ENCODE assay signal across 13 cellular contexts in the genomic region with DNA sequence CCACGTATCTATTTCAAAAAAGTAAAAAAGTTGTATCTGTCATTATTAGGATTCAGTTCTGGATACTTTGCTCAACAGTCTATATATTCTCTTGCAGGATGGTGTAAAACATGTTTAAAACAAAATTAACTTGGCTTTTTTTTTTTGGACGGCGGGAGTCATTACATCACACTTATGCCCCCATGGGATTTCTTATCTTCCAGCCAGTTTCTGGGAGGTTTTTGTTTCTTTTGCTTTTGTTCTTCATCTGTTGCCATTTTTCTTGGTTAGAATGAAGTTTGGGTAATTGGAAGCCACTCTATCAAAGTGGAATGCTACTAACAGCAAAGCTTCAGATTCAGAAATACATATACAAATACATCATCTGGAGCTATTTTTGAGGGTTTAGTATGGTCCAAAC. TPM values are rescaled to one million over a fixed set of nuclear protein-coding genes. Genes with fewer than 3 reads are reported as not detected.
DNase-seq lines count a peak whose midpoint lies in the region; ATAC-seq and TF ChIP-seq lines count a peak whose summit lies in the region.
"Had no signal": no experiment of that assay in that cellular context is flagged by ENCODE, and none has a peak within 500 bp of the region (broad histone marks: within the 10 kb centered on the region; RNA-seq: fewer than 3 reads in every experiment).

No MANE protein-coding gene starts in this region.

- H3K36me3 Mint-ChIP-seq in CD8-positive, alpha-beta memory T cell: peaks cover 0 to 12% (median 0%) of the 10 kb centered on the region in 3 donors
- H3K36me3 Mint-ChIP-seq in activated T-helper 17 cell treated with anti-CD3 and anti-CD28 coated beads, Interleukin-2, amount 50 U/mL, for 72 hours (ENCODE audit: low read depth): peaks cover 36% of the 10 kb centered on the region
- no peaks in the 10 kb centered on the region for H3K36me3 Mint-ChIP-seq in immature natural killer cell
- no peaks in the 10 kb centered on the region for H3K36me3 Mint-ChIP-seq in progenitor cell of endocrine pancreas (ENCODE audit: insufficient read depth)

- peak overlapping the region; percentile 98 for H3K27ac ChIP-seq in 22Rv1
- H3K27ac ChIP-seq in CD8-positive, alpha-beta memory T cell (ENCODE audit: low read depth, low read length): peak overlapping the region; percentile 87

- DNase-seq in CD8-positive, alpha-beta memory T cell: no peak
- DNase-seq in immature natural killer cell (no peak), progenitor cell of endocrine pancreas (ENCODE audit: low spot score, unreplicated experiment) (no peak), AG08396 (ENCODE audit: low spot score) (no peak), DMS79 treated with DMSO at 0.1 percent for 48 hours (lab: John Stamatoyannopoulos, UW) (no peak)
- no peak for DNase-seq in effector CD4-positive, alpha-beta T cell
- DNase-seq: activated CD4-positive, CD25-positive, alpha-beta regulatory T cell; C1 segment of cervical spinal cord; effector CD8-positive, alpha-beta T cell; NCI-H446 had no signal

- H3K4me1 Mint-ChIP-seq in CD8-positive, alpha-beta memory T cell: peaks cover 23 to 42% (median 38%) of the 10 kb centered on the region in 3 donors
- H3K4me1 Mint-ChIP-seq in activated T-helper 17 cell treated with anti-CD3 and anti-CD28 coated beads, Interleukin-2, amount 50 U/mL, for 72 hours: peaks cover 20% of the 10 kb centered on the region
- peaks cover 36 to 42% of the 10 kb centered on the region in 2 donors for H3K4me1 Mint-ChIP-seq in immature natural killer cell
- H3K4me1 Mint-ChIP-seq in progenitor cell of endocrine pancreas (ENCODE audit: low read depth): peaks cover 17% of the 10 kb centered on the region

- POLR2A ChIA-PET in CD8-positive, alpha-beta memory T cell (lab: Charles Lee): no interaction called here

- H3K9me3 Mint-ChIP-seq in CD8-positive, alpha-beta memory T cell: no peaks in the 10 kb centered on the region
- no peaks in the 10 kb centered on the region for H3K9me3 Mint-ChIP-seq in activated T-helper 17 cell treated with anti-CD3 and anti-CD28 coated beads, Interleukin-2, amount 50 U/mL, for 72 hours
- no peaks in the 10 kb centered on the region for H3K9me3 Mint-ChIP-seq in immature natural killer cell
- no peaks in the 10 kb centered on the region for H3K9me3 Mint-ChIP-seq in progenitor cell of endocrine pancreas (ENCODE audit: low read depth)

- H3K4me3 Mint-ChIP-seq in CD8-positive, alpha-beta memory T cell: peak overlapping the region in 5 of 7 donors; percentile 6 to 82 (median 15)
- peak overlapping the region; percentile 96 for H3K4me3 Mint-ChIP-seq in activated T-helper 17 cell treated with anti-CD3 and anti-CD28 coated beads, Interleukin-2, amount 50 U/mL, for 72 hours
- H3K4me3 Mint-ChIP-seq in immature natural killer cell (peak overlapping the region; percentile 11 to 51 (median 40)), progenitor cell of endocrine pancreas (ENCODE audit: low read depth) (no peak overlapping the region)

- no peaks in the 10 kb centered on the region for H3K27me3 Mint-ChIP-seq in CD8-positive, alpha-beta memory T cell
- H3K27me3 Mint-ChIP-seq in activated T-helper 17 cell treated with anti-CD3 and anti-CD28 coated beads, Interleukin-2, amount 50 U/mL, for 72 hours: no peaks in the 10 kb centered on the region
- peaks cover 3 to 8% (median 5%) of the 10 kb centered on the region in 3 donors for H3K27me3 Mint-ChIP-seq in immature natural killer cell (ENCODE audit: low read depth in 3 of 3)
- no peaks in the 10 kb centered on the region for H3K27me3 Mint-ChIP-seq in progenitor cell of endocrine pancreas

- TF ChIP-seq CTCF in 22Rv1 (IDR thresholded peaks at IDR 0.05) (no peak), progenitor cell of endocrine pancreas (IDR thresholded peaks at IDR 0.05; ENCODE audit: unreplicated experiment) (no peak)

- H3K9me3 ChIP-seq in CD8-positive, alpha-beta memory T cell (ENCODE audit: low read length): no peaks in the 10 kb centered on the region
- H3K9me3 ChIP-seq: tibial nerve had no signal

- H3K4me3 ChIP-seq in CD8-positive, alpha-beta memory T cell (ENCODE audit: low read length): no peak overlapping the region

- H3K4me1 ChIP-seq in CD8-positive, alpha-beta memory T cell (ENCODE audit: insufficient read depth, low read length): peaks cover 21% of the 10 kb centered on the region

- no peaks in the 10 kb centered on the region for H3K36me3 ChIP-seq in CD8-positive, alpha-beta memory T cell (ENCODE audit: insufficient read depth, low read length)
- H3K36me3 ChIP-seq: tibial nerve had no signal

- CTCF ChIA-PET in CD8-positive, alpha-beta memory T cell (lab: Charles Lee): interaction anchor here (1.7 kb wide), 1 partner anchor 18 kb away, joined by 10 read pairs; no protein-coding TSS in a partner anchor

- ATAC-seq in activated T-helper 17 cell treated with anti-CD3 and anti-CD28 coated beads, Interleukin-2, amount 50 U/mL, for 72 hours (replicated peaks): no peak

- peak overlapping the region in 3 of 8 donors; percentile 25 to 55 (median 31) for H3K27ac Mint-ChIP-seq in CD8-positive, alpha-beta memory T cell
- no peak overlapping the region for H3K27ac Mint-ChIP-seq in activated T-helper 17 cell treated with anti-CD3 and anti-CD28 coated beads, Interleukin-2, amount 50 U/mL, for 72 hours
- peak overlapping the region in 3 of 6 donors; percentile 12 to 36 (median 33) for H3K27ac Mint-ChIP-seq in immature natural killer cell
- no peak overlapping the region for H3K27ac Mint-ChIP-seq in progenitor cell of endocrine pancreas

- H3K27me3 ChIP-seq in CD8-positive, alpha-beta memory T cell (ENCODE audit: insufficient read depth, low read length, poor library complexity, severe bottlenecking): no peaks in the 10 kb centered on the region
- H3K27me3 ChIP-seq: tibial nerve had no signal

RNA-seq across cellular contexts. Expression of gene STARD4, which starts 1.8 kb away (rescaled TPM):
- 10 to 100 TPM; 32.0 to 32.5 TPM for total RNA-seq in CD8-positive, alpha-beta memory T cell
- polyA plus RNA-seq in CD8-positive, alpha-beta memory T cell: 9.0 TPM
- 100 to 1,000 TPM in 1 of 2 donors, 10 to 100 TPM in 1; 48.7 to 102 TPM for total RNA-seq in activated T-helper 17 cell treated with anti-CD3 and anti-CD28 coated beads, Interleukin-2, amount 50 U/mL, for 72 hours
- polyA plus RNA-seq in immature natural killer cell: 10 to 100 TPM in 2 of 3 donors, 1 to 10 TPM in 1; 8.8 to 12.8 (median 11.8) TPM
- 35.6 and 41.2 TPM in 2 replicates for total RNA-seq in progenitor cell of endocrine pancreas
